ENCODE assay signal across 8 cellular contexts in genomic region chr1:958823-959729, GRCh38. TPM values are rescaled to one million over a fixed set of nuclear protein-coding genes. Genes with fewer than 3 reads are reported as not detected.
DNase-seq lines count a peak whose midpoint lies in the region; ATAC-seq and TF ChIP-seq lines count a peak whose summit lies in the region.

Gene NOC2L (minus strand): TSS chr1:959256. CDS start chr1:959240, 16 bp downstream.

- peaks cover 6% of the 10 kb centered on the region for H3K36me3 Mint-ChIP-seq in activated naive CD8-positive, alpha-beta T cell treated with anti-CD3 and anti-CD28 coated beads, Interleukin-2, amount 10 ng/mL, durations not matched to agents 7 days and 5 days

- H3K27ac ChIP-seq in transverse colon: peak within 1 kb of the TSS; percentile 45 to 82 (median 64)

- peaks cover 14% of the 10 kb centered on the region for H3K4me1 Mint-ChIP-seq in activated naive CD8-positive, alpha-beta T cell treated with anti-CD3 and anti-CD28 coated beads, Interleukin-2, amount 10 ng/mL, durations not matched to agents 7 days and 5 days

- peak; percentile 84 for DNase-seq in GDM1 (lab: John Stamatoyannopoulos, UW)
- DNase-seq in HCEC 1CT: peak; percentile 86
- peak; percentile 95 for DNase-seq in NAMALWA (ENCODE audit: low spot score)
- peak; percentile 29 to 69 for DNase-seq in SW 1271 (lab: John Stamatoyannopoulos, UW)
- peak; percentile 97 for DNase-seq in activated naive CD8-positive, alpha-beta T cell treated with anti-CD3 and anti-CD28 coated beads, Interleukin-2, amount 10 ng/mL, durations not matched to agents 7 days and 5 days
- peak; percentile 96 for DNase-seq in Right ventricle myocardium superior
- peak; percentile 67 for DNase-seq in pons (ENCODE audit: low spot score)
- DNase-seq in transverse colon: peak; percentile 96

- H3K9me3 Mint-ChIP-seq in activated naive CD8-positive, alpha-beta T cell treated with anti-CD3 and anti-CD28 coated beads, Interleukin-2, amount 10 ng/mL, durations not matched to agents 7 days and 5 days: no peaks in the 10 kb centered on the region

- peak; percentile 65 for ATAC-seq in activated naive CD8-positive, alpha-beta T cell treated with anti-CD3 and anti-CD28 coated beads, Interleukin-2, amount 10 ng/mL, durations not matched to agents 7 days and 5 days (ENCODE audit: low read depth)
- peak; percentile 96 for ATAC-seq in Right ventricle myocardium superior (ENCODE audit: poor library complexity)

- H3K4me3 ChIP-seq in transverse colon: peak within 1 kb of the TSS; percentile 70 to 96 (median 86)

- in situ Hi-C loops in transverse colon (cut with MboI; ENCODE audit: low pct_ligation_motif_present in 1 of 4, low pct_unique_long_range_greater_than_20kb in 1 of 4, low sequenced_read_pairs in 3 of 4): no loop called here

- TF ChIP-seq CTCF in transverse colon (IDR thresholded peaks at IDR 0.05): no peak

- peaks cover 13 to 33% (median 26%) of the 10 kb centered on the region in 4 donors for H3K4me1 ChIP-seq in transverse colon

- intact Hi-C loops in Right ventricle myocardium superior (cut with DNase I): no loop called here
- intact Hi-C loops in transverse colon (cut with DNase I; ENCODE audit: low total_unique reads): no loop called here

- peaks cover 0 to 16% (median 7%) of the 10 kb centered on the region in 4 donors for H3K36me3 ChIP-seq in transverse colon

- TF ChIP-seq POLR2A in transverse colon (IDR thresholded peaks at IDR 0.05): no peak

- H3K4me3 Mint-ChIP-seq in activated naive CD8-positive, alpha-beta T cell treated with anti-CD3 and anti-CD28 coated beads, Interleukin-2, amount 10 ng/mL, durations not matched to agents 7 days and 5 days: peak within 1 kb of the TSS; percentile 97

- no peaks in the 10 kb centered on the region for H3K27me3 ChIP-seq in transverse colon

- H3K9me3 ChIP-seq in transverse colon: no peaks in the 10 kb centered on the region

- no peak for TF ChIP-seq EP300 in transverse colon (IDR thresholded peaks at IDR 0.05; ENCODE audit: low read depth)

- POLR2A ChIA-PET in activated naive CD8-positive, alpha-beta T cell treated with anti-CD3 and anti-CD28 coated beads, Interleukin-2, amount 10 ng/mL, durations not matched to agents 7 days and 5 days (lab: Charles Lee): interaction anchor here (0.9 to 1.4 kb wide), 4 partner anchors 9 to 18 kb away, joined by 3 to 9 read pairs (median 4); no protein-coding TSS in a partner anchor

- WGBS in transverse colon (ENCODE audit: low coverage in 1 of 2), 2 donors: 0 to 11% methylated on average over 1 to 71 of the region's 101 CpGs

- H3K27ac Mint-ChIP-seq in activated naive CD8-positive, alpha-beta T cell treated with anti-CD3 and anti-CD28 coated beads, Interleukin-2, amount 10 ng/mL, durations not matched to agents 7 days and 5 days: peak within 1 kb of the TSS; percentile 85

- no peaks in the 10 kb centered on the region for H3K27me3 Mint-ChIP-seq in activated naive CD8-positive, alpha-beta T cell treated with anti-CD3 and anti-CD28 coated beads, Interleukin-2, amount 10 ng/mL, durations not matched to agents 7 days and 5 days

RNA-seq across cellular contexts. Expression of gene NOC2L, which starts in this region (rescaled TPM):
- total RNA-seq in activated naive CD8-positive, alpha-beta T cell treated with anti-CD3 and anti-CD28 coated beads, Interleukin-2, amount 10 ng/mL, durations not matched to agents 7 days and 5 days: 10 to 100 TPM; 63.0 to 63.4 TPM
- total RNA-seq in Right ventricle myocardium superior (42.8 TPM), transverse colon (10 to 100 TPM; 17.6 to 50.4 (median 31.6) TPM)

Comparison
In these comparisons a context has a peak if more than half of its experiments do, and no peak if none do; other contexts are left out.
1. Peak in every context shown above with its lines: DNase-seq, ATAC-seq, H3K4me3 ChIP-seq and H3K27ac ChIP-seq.